ENCODE assay signal across 1 cellular context in genomic region chr17:65043802-65044201, GRCh38.
TF ChIP-seq lines count a peak whose summit lies in the region.

No MANE protein-coding gene starts in this region.

TF ChIP-seq in GM12878, 131 proteins besides CTCF, POLR2A, EP300 and RAD21 (continued from another document):
- TF ChIP-seq KDM1A (IDR thresholded peaks at IDR 0.05; ENCODE audit: borderline replicate concordance): no peak
- no peak for TF ChIP-seq EED (IDR thresholded peaks at IDR 0.05; ENCODE audit: low read depth)
- no peak for TF ChIP-seq ZNF687 (IDR thresholded peaks at IDR 0.05)
- TF ChIP-seq TARDBP (IDR thresholded peaks at IDR 0.05; ENCODE audit: borderline replicate concordance): no peak
TF ChIP-seq in GM12878: peak in this region for 0.
